Comparison of ENCODE assay signal across 8 cellular contexts in genomic region chr10:119105155-119105554, GRCh38. TPM values are rescaled to one million over a fixed set of nuclear protein-coding genes. Genes with fewer than 3 reads are reported as not detected.
A peak's percentile ranks its signal among the peaks of the same experiment; 100 is the strongest.
DNase-seq lines count a peak whose midpoint lies in the region; ATAC-seq, FAIRE-seq and TF ChIP-seq lines count a peak whose summit lies in the region.

No MANE protein-coding gene starts in this region.

- no peaks in the 10 kb centered on the region for H3K27me3 ChIP-seq in HAP-1 (ENCODE audit: low read depth)
- no peaks in the 10 kb centered on the region for H3K27me3 ChIP-seq in skeletal muscle satellite cell (ENCODE audit: control insufficient read depth, insufficient read depth, low read length)

- peak overlapping the region; percentile 58 for H3K4me3 ChIP-seq in HAP-1
- peak overlapping the region; percentile 50 to 79 for H3K4me3 ChIP-seq in foreskin fibroblast (ENCODE audit: low read depth in 1 of 2, low read length in 2 of 2)
- peak overlapping the region; percentile 96 for H3K4me3 ChIP-seq in skeletal muscle satellite cell (ENCODE audit: low read length)

- no peaks in the 10 kb centered on the region for H3K9me3 ChIP-seq in HAP-1
- H3K9me3 ChIP-seq in skeletal muscle satellite cell (replicated peaks; ENCODE audit: low read length) = no peaks in the 10 kb centered on the region

- H3K27ac ChIP-seq in VCaP = peak overlapping the region; percentile 72; the same call in 1 of the 2 replicates

- ATAC-seq in GM21367 (IDR thresholded peaks at IDR 0.05; ENCODE audit: unreplicated experiment) (no peak), GM18873 (IDR thresholded peaks at IDR 0.05; ENCODE audit: low FRiP score, unreplicated experiment) (no peak)

- H3K4me1 ChIP-seq in HAP-1 (peaks cover 3% of the 10 kb centered on the region; the same call in 1 of the 2 replicates), skeletal muscle satellite cell (ENCODE audit: control insufficient read depth, insufficient read depth, low read length) (peaks cover 7% of the 10 kb centered on the region)

- in situ Hi-C loops in HAP-1 (cut with MboI; ENCODE audit: low sequenced_read_pairs) = no loop called here

- no peak for TF ChIP-seq CTCF in VCaP (conservative IDR thresholded peaks at IDR 0.05)
- no peak for TF ChIP-seq CTCF in foreskin fibroblast (IDR thresholded peaks at IDR 0.05; ENCODE audit: low read depth, low read length)

- DNase-seq in HAP-1 (ENCODE audit: low spot score in 2 of 2) (no peak), foreskin fibroblast (no peak), GM19239 (ENCODE audit: insufficient read length, low spot score) (no peak), GM19238 (ENCODE audit: insufficient read length, low spot score) (no peak)

- H3K4me2 ChIP-seq in skeletal muscle satellite cell (ENCODE audit: low read length) = peak overlapping the region; percentile 100

- H3K9ac ChIP-seq in skeletal muscle satellite cell (ENCODE audit: low read depth, low read length) = peak overlapping the region; percentile 86

- no peak for FAIRE-seq in GM19239 (lab: Jason Lieb, UNC)

- peaks cover 12% of the 10 kb centered on the region for H3K36me3 ChIP-seq in HAP-1 (replicated peaks)
- H3K36me3 ChIP-seq in skeletal muscle satellite cell (ENCODE audit: insufficient read depth, low read length) = peaks cover 6% of the 10 kb centered on the region

RNA-seq across cellular contexts. Expression of gene DENND10, which starts 1.2 kb away (rescaled TPM):
- total RNA-seq in skeletal muscle satellite cell (2012; rRNA removed) = 41.3 and 47.4 TPM in 2 replicates

RNA-seq across cellular contexts. Expression of gene EIF3A, which starts 24.5 kb away (rescaled TPM):
- total RNA-seq in skeletal muscle satellite cell (2012; rRNA removed) = 110 and 111 TPM in 2 replicates
